13 cellular contexts compared by ENCODE assay signal in genomic region chr9:6605202-6605601, GRCh38. TPM values are rescaled to one million over a fixed set of nuclear protein-coding genes. Genes with fewer than 3 reads are reported as not detected.
DNase-seq lines count a peak whose midpoint lies in the region; ATAC-seq and FAIRE-seq lines count a peak whose summit lies in the region.
"Had no signal": no experiment of that assay in that cellular context is flagged by ENCODE, and none has a peak within 500 bp of the region (broad histone marks: within the 10 kb centered on the region; RNA-seq: fewer than 3 reads in every experiment).

No MANE protein-coding gene starts in this region.

- H3K27me3 Mint-ChIP-seq in activated T-helper 17 cell treated with anti-CD3 and anti-CD28 coated beads, Interleukin-2, amount 50 U/mL, for 72 hours = no peaks in the 10 kb centered on the region

- H3K4me3 ChIP-seq in HAP-1 (no peak overlapping the region), Karpas-422 (ENCODE audit: low read length) (no peak overlapping the region)
- H3K4me3 ChIP-seq: gastroesophageal sphincter had no signal

- peaks cover 4% of the 10 kb centered on the region for H3K36me3 Mint-ChIP-seq in activated T-helper 17 cell treated with anti-CD3 and anti-CD28 coated beads, Interleukin-2, amount 50 U/mL, for 72 hours (ENCODE audit: low read depth)

- H3K4me3 Mint-ChIP-seq in activated T-helper 17 cell treated with anti-CD3 and anti-CD28 coated beads, Interleukin-2, amount 50 U/mL, for 72 hours = peak overlapping the region; percentile 63

- H3K27me3 ChIP-seq in HAP-1 (ENCODE audit: low read depth) (no peaks in the 10 kb centered on the region), Karpas-422 (ENCODE audit: low read length) (no peaks in the 10 kb centered on the region)
- H3K27me3 ChIP-seq: gastroesophageal sphincter had no signal

- H3K9me3 Mint-ChIP-seq in activated T-helper 17 cell treated with anti-CD3 and anti-CD28 coated beads, Interleukin-2, amount 50 U/mL, for 72 hours = no peaks in the 10 kb centered on the region

- no peaks in the 10 kb centered on the region for H3K9me2 ChIP-seq in Karpas-422 (replicated peaks; ENCODE audit: insufficient read depth, low read length)

- no peaks in the 10 kb centered on the region for H3K36me3 ChIP-seq in HAP-1 (replicated peaks)
- H3K36me3 ChIP-seq in Karpas-422 (ENCODE audit: insufficient read depth, low read length) = no peaks in the 10 kb centered on the region
- H3K36me3 ChIP-seq: gastroesophageal sphincter had no signal

- H3K27ac Mint-ChIP-seq in activated T-helper 17 cell treated with anti-CD3 and anti-CD28 coated beads, Interleukin-2, amount 50 U/mL, for 72 hours = peak overlapping the region; percentile 30

- no peak overlapping the region for H3K4me2 ChIP-seq in Karpas-422 (ENCODE audit: low read depth, low read length, poor library complexity, severe bottlenecking)

- in situ Hi-C loops in HAP-1 (cut with MboI; ENCODE audit: low sequenced_read_pairs) = no loop called here

- no peak overlapping the region for H2AFZ ChIP-seq in Karpas-422 (ENCODE audit: low read length)

- peak; percentile 84 for ATAC-seq in GM19467 (IDR thresholded peaks at IDR 0.05; ENCODE audit: unreplicated experiment)
- peak; percentile 90 for ATAC-seq in HG03064 (IDR thresholded peaks at IDR 0.05; ENCODE audit: low read depth, unreplicated experiment)
- peak; percentile 78 for ATAC-seq in activated T-helper 17 cell treated with anti-CD3 and anti-CD28 coated beads, Interleukin-2, amount 50 U/mL, for 72 hours (replicated peaks)
- ATAC-seq: gastroesophageal sphincter, SK-N-SH treated with all-trans-retinoic acid at 6 μM for 48 hours had no signal

- DNase-seq in GM18507 (ENCODE audit: extremely low spot score, insufficient read length, low read depth) = no peak
- no peak for DNase-seq in HAP-1 (ENCODE audit: low spot score in 2 of 2)
- DNase-seq in NCI-H2171 (lab: John Stamatoyannopoulos, UW) = no peak
- no peak for DNase-seq in Karpas-422
- no peak for DNase-seq in hippocampal formation (lab: John Stamatoyannopoulos, UW)
- DNase-seq: cerebellar nuclear complex, EL had no signal

- H3K9ac ChIP-seq in Karpas-422 (ENCODE audit: low read length) = no peak overlapping the region

- H3K27ac ChIP-seq in Karpas-422 (ENCODE audit: low read length) = no peak overlapping the region
- H3K27ac ChIP-seq: gastroesophageal sphincter, HL-60 had no signal

- H3K9me3 ChIP-seq in HAP-1 (no peaks in the 10 kb centered on the region), Karpas-422 (ENCODE audit: low read length) (no peaks in the 10 kb centered on the region)
- H3K9me3 ChIP-seq: gastroesophageal sphincter had no signal

- H3K79me2 ChIP-seq in Karpas-422 (ENCODE audit: low read length) = no peaks in the 10 kb centered on the region

- peaks cover 4% of the 10 kb centered on the region for H3K4me1 Mint-ChIP-seq in activated T-helper 17 cell treated with anti-CD3 and anti-CD28 coated beads, Interleukin-2, amount 50 U/mL, for 72 hours

- FAIRE-seq in GM18507 (lab: Jason Lieb, UNC) = peak; percentile 97

- H3K4me1 ChIP-seq in HAP-1 = no peaks in the 10 kb centered on the region
- no peaks in the 10 kb centered on the region; the same call in 1 of the 2 replicates for H3K4me1 ChIP-seq in Karpas-422 (ENCODE audit: low read length)
- H3K4me1 ChIP-seq: gastroesophageal sphincter had no signal

- no peaks in the 10 kb centered on the region for H4K20me1 ChIP-seq in Karpas-422 (ENCODE audit: insufficient read depth, low read depth, low read length)

RNA-seq across cellular contexts. Expression of gene GLDC, which starts 40.3 kb away (rescaled TPM):
- total RNA-seq in activated T-helper 17 cell treated with anti-CD3 and anti-CD28 coated beads, Interleukin-2, amount 50 U/mL, for 72 hours = 10 to 100 TPM; 17.2 to 19.4 TPM
- total RNA-seq in Karpas-422 (2014; rRNA removed; shearing (Covaris generic); ENCODE audit: low replicate concordance) = not detected in 2 replicates

Comparison
In these comparisons a context has a peak if more than half of its experiments do, and no peak if none do; other contexts are left out.
1. RNA of gene GLDC, which starts 40.3 kb away (total RNA-seq): 17.2 to 19.4 TPM in activated T-helper 17 cell treated with anti-CD3 and anti-CD28 coated beads, Interleukin-2, amount 50 U/mL, for 72 hours; not detected in Karpas-422; every median in the first group is over 10 times any median in the second.
2. Peak in every context shown above with its lines, with median percentiles within 50 percentile points of each other: ATAC-seq.